In genomic region chr11:29405305-29405704, GRCh38 we compare ENCODE assay signal across 33 cellular contexts.
"Had no signal": no experiment of that assay in that cellular context is flagged by ENCODE, and none has a peak within 500 bp of the region (broad histone marks: within the 10 kb centered on the region; RNA-seq: fewer than 3 reads in every experiment).

No MANE protein-coding gene starts in this region.

- H3K36me3 ChIP-seq: ascending aorta, cardiac muscle cell, WERI-Rb-1 had no signal

- H3K4me3 ChIP-seq: ascending aorta, cardiac muscle cell had no signal

- FAIRE-seq: bronchial epithelial cell, TTC549 had no signal

- H3K27ac ChIP-seq: ascending aorta, cardiac muscle cell, WERI-Rb-1 had no signal

- H3K9me3 ChIP-seq: ascending aorta had no signal

- H3K27me3 ChIP-seq: ascending aorta, cardiac muscle cell had no signal

- ATAC-seq: activated CD4-positive, alpha-beta T cell treated with anti-CD3 and anti-CD28 coated beads for 36 hours; activated CD4-positive, CD25-positive, alpha-beta regulatory T cell treated with anti-CD3 and anti-CD28 coated beads, Interleukin-2, amount 50 U/mL, for 24 hours; activated CD8-positive, alpha-beta memory T cell treated with anti-CD3 and anti-CD28 coated beads, Interleukin-2, amount 10 ng/mL, durations not matched to agents 7 days and 5 days; activated CD8-positive, alpha-beta T cell treated with anti-CD3 and anti-CD28 coated beads, Interleukin-2, amount 10 ng/mL, durations not matched to agents 7 days and 5 days; activated naive CD8-positive, alpha-beta T cell treated with anti-CD3 and anti-CD28 coated beads, Interleukin-2, amount 50 U/mL, for 24 hours; WTC11 had no signal

- H3K4me1 ChIP-seq: ascending aorta had no signal

- DNase-seq: activated CD4-positive, alpha-beta memory T cell treated with anti-CD3 and anti-CD28 coated beads, Interleukin-2, amount 10 ng/mL, durations not matched to agents 7 days and 5 days; activated CD4-positive, alpha-beta T cell treated with anti-CD3 and anti-CD28 coated beads for 1 hour; activated CD4-positive, alpha-beta T cell treated with anti-CD3 and anti-CD28 coated beads for 36 hours; activated CD4-positive, alpha-beta T cell treated with anti-CD3 and anti-CD28 coated beads for 48 hours; activated CD4-positive, alpha-beta T cell treated with anti-CD3 and anti-CD28 coated beads, Interleukin-2, amount 10 ng/mL, durations not matched to agents 7 days and 5 days; activated CD4-positive, alpha-beta T cell treated with anti-CD3 and anti-CD28 coated beads, Interleukin-2, amount 50 U/mL, for 48 hours; activated CD4-positive, CD25-positive, alpha-beta regulatory T cell; activated CD8-positive, alpha-beta memory T cell treated with anti-CD3 and anti-CD28 coated beads for 24 hours; activated CD8-positive, alpha-beta memory T cell treated with anti-CD3 and anti-CD28 coated beads, Interleukin-2, amount 10 ng/mL, durations not matched to agents 7 days and 5 days; activated CD8-positive, alpha-beta memory T cell treated with anti-CD3 and anti-CD28 coated beads, Interleukin-2, amount 50 U/mL, for 48 hours; activated CD8-positive, alpha-beta T cell treated with anti-CD3 and anti-CD28 coated beads, Interleukin-2, amount 10 ng/mL, durations not matched to agents 7 days and 5 days; activated effector memory CD4-positive, alpha-beta T cell treated with Interleukin-2 at 50 U/mL for 16 hours; activated gamma-delta T cell; activated naive CD4-positive, alpha-beta T cell treated with anti-CD3 and anti-CD28 coated beads, Interleukin-2, amount 10 ng/mL, durations not matched to agents 7 days and 5 days; activated naive CD4-positive, alpha-beta T cell treated with Interleukin-2 at 50 U/mL for 16 hours; activated naive CD8-positive, alpha-beta T cell treated with anti-CD3 and anti-CD28 coated beads, Interleukin-2, amount 10 ng/mL, durations not matched to agents 7 days and 5 days; activated naive CD8-positive, alpha-beta T cell treated with anti-CD3 and anti-CD28 coated beads, Interleukin-2, amount 50 U/mL, for 24 hours; activated T-cell treated with anti-CD3 and anti-CD28 coated beads, Interleukin-2, amount 50 U/mL, for 24 hours; activated T-cell treated with anti-CD3 and anti-CD28 coated beads, Interleukin-2, amount 50 U/mL, for 48 hours; amygdala; anterior cingulate cortex; caudate nucleus; cerebellar nuclear complex; T-helper 1 cell; T-helper 2 cell; T-helper 9 cell; WERI-Rb-1 had no signal
